Comparison of ENCODE assay signal across 8 cellular contexts in the genomic region with DNA sequence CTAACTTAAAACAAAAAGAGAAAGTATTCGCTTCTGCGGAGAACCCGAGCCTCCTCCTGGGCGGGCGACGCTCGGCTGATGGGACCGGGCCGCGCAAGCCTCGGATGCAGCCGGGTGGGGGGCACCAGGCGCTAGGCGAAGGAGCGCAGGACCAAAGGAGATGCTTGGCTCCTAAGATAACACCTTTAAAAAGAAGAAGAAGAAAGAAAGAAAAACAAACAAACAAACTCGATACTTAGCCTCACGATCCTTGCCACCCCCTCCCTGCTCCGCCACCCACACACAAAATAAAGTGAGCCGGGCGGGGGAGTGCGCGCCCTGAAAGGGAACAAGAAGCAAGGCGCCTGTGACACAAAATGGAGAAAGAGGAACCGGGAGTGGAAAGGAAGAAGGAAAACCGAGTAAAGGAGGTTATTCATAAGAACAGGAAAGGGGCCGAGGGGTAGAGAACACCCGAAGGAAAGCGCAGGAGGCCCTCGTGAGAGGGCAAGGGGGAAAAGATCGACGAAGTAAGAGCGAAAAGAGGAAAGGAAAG. TPM values are rescaled to one million over a fixed set of nuclear protein-coding genes. Genes with fewer than 3 reads are reported as not detected.
DNase-seq lines count a peak whose midpoint lies in the region; ATAC-seq and TF ChIP-seq lines count a peak whose summit lies in the region.

No MANE protein-coding gene starts in this region.

- H3K4me2 ChIP-seq in osteoblast (ENCODE audit: insufficient read depth, low read length) = peak overlapping the region; percentile 97

- no peak for TF ChIP-seq CTCF in Peyer's patch (IDR thresholded peaks at IDR 0.05)
- no peak for TF ChIP-seq CTCF in osteoblast (IDR thresholded peaks at IDR 0.05; ENCODE audit: extremely low read depth, low read depth, low read length)
- no peak for TF ChIP-seq CTCF in thyroid gland (IDR thresholded peaks at IDR 0.05)

- in situ Hi-C loops in GM18951 (cut with MboI; ENCODE audit: low sequenced_read_pairs, unreplicated experiment) = no loop called here

- H4K20me1 ChIP-seq in osteoblast (ENCODE audit: insufficient read depth, low read length) = no peaks in the 10 kb centered on the region

- H3K36me3 ChIP-seq in Peyer's patch = no peaks in the 10 kb centered on the region
- H3K36me3 ChIP-seq in osteoblast (ENCODE audit: insufficient read depth, low read length) = no peaks in the 10 kb centered on the region
- H3K36me3 ChIP-seq in thyroid gland = no peaks in the 10 kb centered on the region

- peak; percentile 56 for ATAC-seq in HG03196 (IDR thresholded peaks at IDR 0.05; ENCODE audit: unreplicated experiment)
- ATAC-seq in Right ventricle myocardium inferior = peak; percentile 71

- H3K36me3 Mint-ChIP-seq in activated naive CD4-positive, alpha-beta T cell treated with anti-CD3 and anti-CD28 coated beads, Interleukin-2, amount 10 ng/mL, durations not matched to agents 7 days and 5 days = peaks cover 5% of the 10 kb centered on the region

- peaks cover 29% of the 10 kb centered on the region for H3K27me3 Mint-ChIP-seq in activated naive CD4-positive, alpha-beta T cell treated with anti-CD3 and anti-CD28 coated beads, Interleukin-2, amount 10 ng/mL, durations not matched to agents 7 days and 5 days

- peaks cover 35% of the 10 kb centered on the region for H3K4me1 Mint-ChIP-seq in activated naive CD4-positive, alpha-beta T cell treated with anti-CD3 and anti-CD28 coated beads, Interleukin-2, amount 10 ng/mL, durations not matched to agents 7 days and 5 days

- H3K27me3 ChIP-seq in Peyer's patch (no peaks in the 10 kb centered on the region), osteoblast (ENCODE audit: insufficient read depth, low read length) (no peaks in the 10 kb centered on the region), thyroid gland (no peaks in the 10 kb centered on the region)

- peak; percentile 35 for TF ChIP-seq POLR2A in GM18951 (IDR thresholded peaks at IDR 0.05; ENCODE audit: extremely low read depth, insufficient read depth, insufficient read length)
- TF ChIP-seq POLR2A in Peyer's patch (IDR thresholded peaks at IDR 0.05) = no peak
- no peak for TF ChIP-seq POLR2A in thyroid gland (IDR thresholded peaks at IDR 0.05)

- DNase-seq in AG08396 (ENCODE audit: low spot score) (peak; percentile 61), Peyer's patch (peak; percentile 62 to 79 (median 64)), Right ventricle myocardium inferior (ENCODE audit: missing footprints) (peak; percentile 88), osteoblast (ENCODE audit: insufficient read length, low spot score, missing footprints) (peak; percentile 96), thyroid gland (peak; percentile 52 to 54)
- peak; percentile 77 for DNase-seq in activated naive CD4-positive, alpha-beta T cell treated with anti-CD3 and anti-CD28 coated beads, Interleukin-2, amount 10 ng/mL, durations not matched to agents 7 days and 5 days

- H3K27ac ChIP-seq in Peyer's patch (peak overlapping the region; percentile 86 to 95 (median 89)), osteoblast (ENCODE audit: low read depth, low read length) (peak overlapping the region; percentile 92), thyroid gland (peak overlapping the region; percentile 82 to 97 (median 90))

- peak overlapping the region; percentile 93 for H2AFZ ChIP-seq in osteoblast (ENCODE audit: low read length)

- 0% methylated on average over 32 of the region's 32 CpGs for WGBS in thyroid gland, 2 donors

- H3K9me3 ChIP-seq in Peyer's patch = no peaks in the 10 kb centered on the region
- H3K9me3 ChIP-seq in osteoblast (ENCODE audit: low read depth, low read length) = no peaks in the 10 kb centered on the region
- no peaks in the 10 kb centered on the region for H3K9me3 ChIP-seq in thyroid gland

- peaks cover 5% of the 10 kb centered on the region for H3K79me2 ChIP-seq in osteoblast (ENCODE audit: insufficient read depth, low read length)

- H3K4me3 ChIP-seq in Peyer's patch (peak overlapping the region; percentile 54 to 74 (median 66)), osteoblast (ENCODE audit: insufficient read depth, low read length) (peak overlapping the region; percentile 83), thyroid gland (replicated peaks in 1 of 3) (peak overlapping the region; percentile 50 to 83 (median 72))

- H3K4me1 ChIP-seq in Peyer's patch (peaks cover 0 to 6% (median 0%) of the 10 kb centered on the region in 4 donors), osteoblast (ENCODE audit: insufficient read depth, low read length) (peaks cover 13% of the 10 kb centered on the region), thyroid gland (no peaks in the 10 kb centered on the region)

- peak overlapping the region; percentile 97 for H3K27ac Mint-ChIP-seq in activated naive CD4-positive, alpha-beta T cell treated with anti-CD3 and anti-CD28 coated beads, Interleukin-2, amount 10 ng/mL, durations not matched to agents 7 days and 5 days

- intact Hi-C loops in Right ventricle myocardium inferior (cut with DNase I) (loop anchor here (1.0 to 10.0 kb wide), 5 partner anchors 23 to 303 kb away; a partner anchor contains a TSS), thyroid gland (cut with DNase I) (no loop called here)

- H3K9me3 Mint-ChIP-seq in activated naive CD4-positive, alpha-beta T cell treated with anti-CD3 and anti-CD28 coated beads, Interleukin-2, amount 10 ng/mL, durations not matched to agents 7 days and 5 days = no peaks in the 10 kb centered on the region

- H3K4me3 Mint-ChIP-seq in activated naive CD4-positive, alpha-beta T cell treated with anti-CD3 and anti-CD28 coated beads, Interleukin-2, amount 10 ng/mL, durations not matched to agents 7 days and 5 days = peak overlapping the region; percentile 82

- CTCF ChIA-PET in activated naive CD4-positive, alpha-beta T cell treated with anti-CD3 and anti-CD28 coated beads, Interleukin-2, amount 10 ng/mL, durations not matched to agents 7 days and 5 days (lab: Charles Lee) = no interaction called here

RNA-seq across cellular contexts. Expression of a gene that starts 34.0 kb away (rescaled TPM):
- total RNA-seq in Peyer's patch = not detected
- total RNA-seq in Right ventricle myocardium inferior = not detected
- total RNA-seq in osteoblast = not detected in 2 replicates
- not detected for total RNA-seq in thyroid gland

Comparison
In these comparisons a context has a peak if more than half of its experiments do, and no peak if none do; other contexts are left out.
1. Peak in every context shown above with its lines: DNase-seq, ATAC-seq, H3K4me3 ChIP-seq and H3K27ac ChIP-seq.